In genomic region chr3:57755368-57756021, GRCh38 we compare ENCODE assay signal across 8 cellular contexts. TPM values are rescaled to one million over a fixed set of nuclear protein-coding genes. Genes with fewer than 3 reads are reported as not detected.
A peak's percentile ranks its signal among the peaks of the same experiment; 100 is the strongest.
DNase-seq lines count a peak whose midpoint lies in the region; ATAC-seq and TF ChIP-seq lines count a peak whose summit lies in the region.

No MANE protein-coding gene starts in this region.

- POLR2A ChIA-PET in AG04449 (lab: Yijun Ruan, JAX) = interaction anchor here (0.6 to 1.4 kb wide), 4 partner anchors 10 to 158 kb away, joined by 3 to 6 read pairs (median 3); partner anchors contain the start of gene ARF4
- POLR2A ChIA-PET in activated CD8-positive, alpha-beta T cell treated with anti-CD3 and anti-CD28 coated beads, Interleukin-2, amount 10 ng/mL, durations not matched to agents 7 days and 5 days (lab: Charles Lee) = interaction anchor here (0.7 to 1.8 kb wide), 7 partner anchors 15 to 199 kb away, joined by 3 to 17 read pairs (median 4); partner anchors contain the start of genes ARF4, DENND6A and PDE12

- H3K4me1 Mint-ChIP-seq in activated CD8-positive, alpha-beta T cell treated with anti-CD3 and anti-CD28 coated beads, Interleukin-2, amount 10 ng/mL, durations not matched to agents 7 days and 5 days (ENCODE audit: low read depth) = peaks cover 38% of the 10 kb centered on the region

- H3K4me3 Mint-ChIP-seq in activated CD8-positive, alpha-beta T cell treated with anti-CD3 and anti-CD28 coated beads, Interleukin-2, amount 10 ng/mL, durations not matched to agents 7 days and 5 days = peak overlapping the region; percentile 97

- H3K36me3 Mint-ChIP-seq in activated CD8-positive, alpha-beta T cell treated with anti-CD3 and anti-CD28 coated beads, Interleukin-2, amount 10 ng/mL, durations not matched to agents 7 days and 5 days (ENCODE audit: low read depth) = peaks cover 30% of the 10 kb centered on the region

- peak overlapping the region; percentile 92 for H3K27ac ChIP-seq in vagina

- ATAC-seq in HG02759 (IDR thresholded peaks at IDR 0.05; ENCODE audit: unreplicated experiment) = peak; percentile 54
- peak; percentile 66 for ATAC-seq in activated CD8-positive, alpha-beta T cell treated with anti-CD3 and anti-CD28 coated beads, Interleukin-2, amount 10 ng/mL, durations not matched to agents 7 days and 5 days

- TF ChIP-seq CTCF in AG04449 (IDR thresholded peaks at IDR 0.05; ENCODE audit: insufficient read depth, low read length, missing control alignments) = no peak
- peak; percentile 35 for TF ChIP-seq CTCF in GM12873 (IDR thresholded peaks at IDR 0.05; ENCODE audit: insufficient read depth, low read depth, low read length, missing control alignments)
- no peak for TF ChIP-seq CTCF in fibroblast of mammary gland (conservative IDR thresholded peaks at IDR 0.05; ENCODE audit: control insufficient read depth, insufficient read depth, low read depth, low read length)
- TF ChIP-seq CTCF in vagina (IDR thresholded peaks at IDR 0.05) = no peak

- no peak for TF ChIP-seq POLR2A in vagina (IDR thresholded peaks at IDR 0.05)

- H3K4me1 ChIP-seq in neuron (ENCODE audit: insufficient read depth, low read length) (peaks cover 27% of the 10 kb centered on the region), vagina (peaks cover 44% of the 10 kb centered on the region)

- CTCF ChIA-PET in AG04449 (lab: Yijun Ruan, JAX) = interaction anchor here (0.8 to 1.8 kb wide), 3 partner anchors 9 to 97 kb away, joined by 3 to 6 read pairs (median 3); no protein-coding TSS in a partner anchor
- CTCF ChIA-PET in activated CD8-positive, alpha-beta T cell treated with anti-CD3 and anti-CD28 coated beads, Interleukin-2, amount 10 ng/mL, durations not matched to agents 7 days and 5 days (lab: Charles Lee) = interaction anchor here (0.7 to 1.2 kb wide), 5 partner anchors 9 to 200 kb away, joined by 3 to 4 read pairs (median 3); partner anchors contain the start of genes ARF4 and PDE12

- intact Hi-C loops in vagina (cut with DNase I) = loop anchor here (1.0 to 5.0 kb wide), 2 partner anchors 63 to 158 kb away; partner anchors contain the start of gene ARF4

- H3K4me3 ChIP-seq in AG04449 (ENCODE audit: low read depth, low read length) (peak overlapping the region; percentile 89), fibroblast of mammary gland (ENCODE audit: control insufficient read depth, low read depth, low read length) (peak overlapping the region; percentile 67), neuron (ENCODE audit: low read length) (peak overlapping the region; percentile 71), vagina (peak overlapping the region; percentile 61 to 96)

- H3K27me3 Mint-ChIP-seq in activated CD8-positive, alpha-beta T cell treated with anti-CD3 and anti-CD28 coated beads, Interleukin-2, amount 10 ng/mL, durations not matched to agents 7 days and 5 days (ENCODE audit: low read depth) = peaks cover 4% of the 10 kb centered on the region

- H3K27ac Mint-ChIP-seq in activated CD8-positive, alpha-beta T cell treated with anti-CD3 and anti-CD28 coated beads, Interleukin-2, amount 10 ng/mL, durations not matched to agents 7 days and 5 days = peak overlapping the region; percentile 94

- DNase-seq in AG04449 (ENCODE audit: low read depth, low spot score) (no peak), NCI-H1092 (lab: John Stamatoyannopoulos, UW) (peak; percentile 57), fibroblast of mammary gland (ENCODE audit: low read depth) (peak; percentile 42), vagina (ENCODE audit: extremely low spot score in 2 of 2) (no peak)
- DNase-seq in activated CD8-positive, alpha-beta T cell treated with anti-CD3 and anti-CD28 coated beads, Interleukin-2, amount 10 ng/mL, durations not matched to agents 7 days and 5 days = no peak

- H3K36me3 ChIP-seq in neuron (ENCODE audit: insufficient read depth, low read length) (peaks cover 5% of the 10 kb centered on the region), vagina (peaks cover 0 to 8% of the 10 kb centered on the region in 2 donors)

- no peaks in the 10 kb centered on the region for H3K9me3 ChIP-seq in neuron (ENCODE audit: low read length)
- no peaks in the 10 kb centered on the region for H3K9me3 ChIP-seq in vagina

- no peaks in the 10 kb centered on the region for H3K9me3 Mint-ChIP-seq in activated CD8-positive, alpha-beta T cell treated with anti-CD3 and anti-CD28 coated beads, Interleukin-2, amount 10 ng/mL, durations not matched to agents 7 days and 5 days (ENCODE audit: insufficient read depth)

- peak overlapping the region; percentile 100 for H2AFZ ChIP-seq in neuron (ENCODE audit: low read depth, low read length)

- H3K27me3 ChIP-seq in neuron (ENCODE audit: insufficient read depth, low read length) (no peaks in the 10 kb centered on the region), vagina (no peaks in the 10 kb centered on the region)

RNA-seq across cellular contexts. Expression of gene SLMAP, which starts 0.6 kb away (rescaled TPM):
- total RNA-seq in activated CD8-positive, alpha-beta T cell treated with anti-CD3 and anti-CD28 coated beads, Interleukin-2, amount 10 ng/mL, durations not matched to agents 7 days and 5 days = 10 to 100 TPM; 63.0 to 65.1 TPM
- 102 TPM for total RNA-seq in vagina

Comparison
In these comparisons a context has a peak if more than half of its experiments do, and no peak if none do; other contexts are left out.
1. DNase-seq: peak in NCI-H1092 (single experiment) and fibroblast of mammary gland (single experiment); none in AG04449 (single experiment), activated CD8-positive, alpha-beta T cell treated with anti-CD3 and anti-CD28 coated beads, Interleukin-2, amount 10 ng/mL, durations not matched to agents 7 days and 5 days (single experiment) and vagina (0 of 2).
2. Peak in every context shown above with its lines, with median percentiles within 50 percentile points of each other: H3K4me3 ChIP-seq.